In the genomic region with DNA sequence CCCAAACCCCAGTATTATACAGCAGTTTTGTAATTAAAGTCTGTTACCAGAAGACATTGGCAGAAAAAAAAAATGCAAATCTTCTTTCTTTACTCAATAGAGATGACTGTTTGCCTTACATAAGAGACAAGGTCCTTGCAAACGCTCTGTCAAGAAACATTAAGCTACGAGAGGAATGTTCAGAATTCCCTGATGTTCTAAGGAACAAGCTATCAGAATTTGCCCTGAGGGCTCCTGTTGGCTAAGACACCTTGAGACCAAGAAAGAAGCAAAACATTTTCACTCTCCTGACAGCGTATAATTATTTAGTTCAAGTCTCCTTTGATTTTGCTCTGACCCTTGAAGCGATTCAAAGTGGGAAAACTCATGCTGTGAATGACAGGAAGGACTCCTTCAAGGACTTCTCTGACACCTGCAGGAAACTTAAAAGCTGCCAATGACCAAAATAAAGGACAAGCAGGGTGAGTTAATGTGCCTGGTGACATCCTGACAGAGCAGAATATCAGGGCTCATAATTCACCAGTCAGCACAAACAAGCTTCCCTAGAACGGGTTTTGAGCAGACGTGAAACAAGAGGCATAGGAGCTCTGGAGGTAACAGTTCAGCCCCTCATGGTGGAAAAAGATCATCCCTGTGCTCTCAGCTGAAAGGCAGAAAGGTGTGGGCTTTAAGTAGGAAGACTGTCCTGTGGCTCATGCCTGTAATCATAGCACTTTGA, we compare ENCODE assay signal across 11 cellular contexts. TPM values are rescaled to one million over a fixed set of nuclear protein-coding genes. Genes with fewer than 3 reads are reported as not detected.
DNase-seq lines count a peak whose midpoint lies in the region; ATAC-seq, FAIRE-seq and TF ChIP-seq lines count a peak whose summit lies in the region.
"Had no signal": no experiment of that assay in that cellular context is flagged by ENCODE, and none has a peak within 500 bp of the region (broad histone marks: within the 10 kb centered on the region; RNA-seq: fewer than 3 reads in every experiment).

No MANE protein-coding gene starts in this region.

- FAIRE-seq in keratinocyte (lab: Jason Lieb, UNC) (no peak), HTR-8/SVneo (lab: Jason Lieb, UNC) (no peak)
- FAIRE-seq: pancreas had no signal

- POLR2A ChIA-PET in activated CD8-positive, alpha-beta T cell treated with anti-CD3 and anti-CD28 coated beads, Interleukin-2, amount 10 ng/mL, durations not matched to agents 7 days and 5 days (lab: Charles Lee), result interaction anchor here (1.3 to 3.8 kb wide), 6 partner anchors 13 to 330 kb away, joined by 4 to 33 read pairs (median 14); partner anchors contain the start of genes ARID3B, MPI and ULK3

- H3K9me1 ChIP-seq in keratinocyte (ENCODE audit: control insufficient read depth, extremely low read depth, insufficient read depth, low read length), result peaks cover 4% of the 10 kb centered on the region

- no peaks in the 10 kb centered on the region for H3K27me3 Mint-ChIP-seq in activated CD4-positive, alpha-beta T cell treated with anti-CD3 and anti-CD28 coated beads, Interleukin-2, amount 10 ng/mL, durations not matched to agents 24 days and 14 days
- no peaks in the 10 kb centered on the region for H3K27me3 Mint-ChIP-seq in activated CD8-positive, alpha-beta T cell treated with anti-CD3 and anti-CD28 coated beads, Interleukin-2, amount 10 ng/mL, durations not matched to agents 7 days and 5 days (ENCODE audit: low read depth)

- ATAC-seq in activated CD8-positive, alpha-beta T cell treated with anti-CD3 and anti-CD28 coated beads, Interleukin-2, amount 10 ng/mL, durations not matched to agents 7 days and 5 days, result no peak

- H3K9me3 Mint-ChIP-seq in activated CD4-positive, alpha-beta T cell treated with anti-CD3 and anti-CD28 coated beads, Interleukin-2, amount 10 ng/mL, durations not matched to agents 24 days and 14 days, result no peaks in the 10 kb centered on the region
- no peaks in the 10 kb centered on the region for H3K9me3 Mint-ChIP-seq in activated CD8-positive, alpha-beta T cell treated with anti-CD3 and anti-CD28 coated beads, Interleukin-2, amount 10 ng/mL, durations not matched to agents 7 days and 5 days (ENCODE audit: insufficient read depth)

- H3K4me2 ChIP-seq in keratinocyte (ENCODE audit: control insufficient read depth, extremely low read depth, insufficient read depth, low read depth, low read length), result peak overlapping the region; percentile 68

- no peak for TF ChIP-seq POLR2A in suprapubic skin (IDR thresholded peaks at IDR 0.05)

- H3K4me3 ChIP-seq in keratinocyte (ENCODE audit: control insufficient read depth in 2 of 3, extremely low read depth in 1 of 3, insufficient read depth in 2 of 3, low read depth in 1 of 3, low read length in 3 of 3) (peak overlapping the region in 2 of 3 experiments; percentile 22 to 43), suprapubic skin (peak overlapping the region; percentile 81)

- H3K4me1 ChIP-seq in keratinocyte (ENCODE audit: control insufficient read depth, extremely low read depth, insufficient read depth, low read length), result peaks cover 58% of the 10 kb centered on the region
- H3K4me1 ChIP-seq in suprapubic skin, result peaks cover 80% of the 10 kb centered on the region

- H3K36me3 ChIP-seq in keratinocyte (ENCODE audit: control insufficient read depth in 2 of 2, extremely low read depth in 1 of 2, insufficient read depth in 2 of 2, low read length in 2 of 2) (peaks cover 0 to 3% of the 10 kb centered on the region in 2 experiments), suprapubic skin (no peaks in the 10 kb centered on the region)
- H3K36me3 ChIP-seq: pancreas had no signal

- no peaks in the 10 kb centered on the region for H3K27me3 ChIP-seq in keratinocyte (ENCODE audit: control insufficient read depth, extremely low read depth, insufficient read depth, low read length)
- no peaks in the 10 kb centered on the region for H3K27me3 ChIP-seq in suprapubic skin
- H3K27me3 ChIP-seq: pancreas had no signal

- no peaks in the 10 kb centered on the region for H3K9me3 ChIP-seq in keratinocyte (ENCODE audit: control insufficient read depth, low read depth, low read length)
- H3K9me3 ChIP-seq in suprapubic skin, result no peaks in the 10 kb centered on the region
- H3K9me3 ChIP-seq: pancreas had no signal

- CTCF ChIA-PET in activated CD8-positive, alpha-beta T cell treated with anti-CD3 and anti-CD28 coated beads, Interleukin-2, amount 10 ng/mL, durations not matched to agents 7 days and 5 days (lab: Charles Lee), result interaction anchor here (0.7 to 5.7 kb wide), 20 partner anchors 12 to 497 kb away, joined by 3 to 82 read pairs (median 6); partner anchors contain the start of genes FAM219B, MPI and ULK3

- peak overlapping the region; percentile 99 for H3K4me3 Mint-ChIP-seq in activated CD4-positive, alpha-beta T cell treated with anti-CD3 and anti-CD28 coated beads, Interleukin-2, amount 10 ng/mL, durations not matched to agents 24 days and 14 days
- H3K4me3 Mint-ChIP-seq in activated CD8-positive, alpha-beta T cell treated with anti-CD3 and anti-CD28 coated beads, Interleukin-2, amount 10 ng/mL, durations not matched to agents 7 days and 5 days, result peak overlapping the region; percentile 99

- intact Hi-C loops in activated CD4-positive, alpha-beta T cell treated with anti-CD3 and anti-CD28 coated beads, Interleukin-2, amount 10 ng/mL, durations not matched to agents 24 days and 14 days (cut with micrococcal nuclease), result loop anchor here (1.0 kb wide), 1 partner anchor 25 kb away; no protein-coding TSS in a partner anchor

- H4K20me1 ChIP-seq in keratinocyte (ENCODE audit: control insufficient read depth, extremely low read depth, insufficient read depth, low read length), result peaks cover 13% of the 10 kb centered on the region

- H3K4me1 Mint-ChIP-seq in activated CD4-positive, alpha-beta T cell treated with anti-CD3 and anti-CD28 coated beads, Interleukin-2, amount 10 ng/mL, durations not matched to agents 24 days and 14 days, result peaks cover 62% of the 10 kb centered on the region
- H3K4me1 Mint-ChIP-seq in activated CD8-positive, alpha-beta T cell treated with anti-CD3 and anti-CD28 coated beads, Interleukin-2, amount 10 ng/mL, durations not matched to agents 7 days and 5 days (ENCODE audit: low read depth), result peaks cover 70% of the 10 kb centered on the region

- dilution Hi-C loops in keratinocyte (cut with MboI; ENCODE audit: extremely low pct_ligation_motif_present, low sequenced_read_pairs), result no loop called here

- H2AFZ ChIP-seq in keratinocyte (ENCODE audit: control insufficient read depth, low read length), result no peak overlapping the region

- 23% methylated on average over 6 of the region's 6 CpGs for WGBS in suprapubic skin

- TF ChIP-seq CTCF in keratinocyte (optimal IDR thresholded peaks at IDR 0.05 in 1 of 3, IDR thresholded peaks at IDR 0.05 in 1 of 3, conservative IDR thresholded peaks at IDR 0.05 in 1 of 3; ENCODE audit: extremely low read depth in 1 of 3, insufficient read depth in 2 of 3, low read length in 3 of 3) (no peak), suprapubic skin (IDR thresholded peaks at IDR 0.05) (no peak)

- DNase-seq in activated CD4-positive, alpha-beta T cell treated with anti-CD3 and anti-CD28 coated beads, Interleukin-2, amount 10 ng/mL, durations not matched to agents 24 days and 14 days, result no peak
- no peak for DNase-seq in activated CD4-positive, alpha-beta T cell treated with anti-CD3 and anti-CD28 coated beads, Interleukin-2, amount 50 U/mL, for 48 hours
- DNase-seq in activated CD8-positive, alpha-beta T cell treated with anti-CD3 and anti-CD28 coated beads, Interleukin-2, amount 10 ng/mL, durations not matched to agents 7 days and 5 days, result no peak
- peak; percentile 35 for DNase-seq in keratinocyte (ENCODE audit: low read depth, low spot score)
- DNase-seq in suprapubic skin (ENCODE audit: low spot score in 2 of 2), result no peak
- no peak for DNase-seq in NCI-H2107 (lab: John Stamatoyannopoulos, UW)
- no peak for DNase-seq in HTR-8/SVneo (ENCODE audit: insufficient read length, low spot score)
- no peak for DNase-seq in HT-29 (ENCODE audit: low spot score)
- DNase-seq: central memory CD4-positive, alpha-beta T cell; NCI-H510A had no signal

- H3K36me3 Mint-ChIP-seq in activated CD4-positive, alpha-beta T cell treated with anti-CD3 and anti-CD28 coated beads, Interleukin-2, amount 10 ng/mL, durations not matched to agents 24 days and 14 days (ENCODE audit: low read depth), result peaks cover 35% of the 10 kb centered on the region
- peaks cover 51% of the 10 kb centered on the region for H3K36me3 Mint-ChIP-seq in activated CD8-positive, alpha-beta T cell treated with anti-CD3 and anti-CD28 coated beads, Interleukin-2, amount 10 ng/mL, durations not matched to agents 7 days and 5 days (ENCODE audit: low read depth)

- peak overlapping the region; percentile 84 for H3K27ac Mint-ChIP-seq in activated CD4-positive, alpha-beta T cell treated with anti-CD3 and anti-CD28 coated beads, Interleukin-2, amount 10 ng/mL, durations not matched to agents 24 days and 14 days
- H3K27ac Mint-ChIP-seq in activated CD8-positive, alpha-beta T cell treated with anti-CD3 and anti-CD28 coated beads, Interleukin-2, amount 10 ng/mL, durations not matched to agents 7 days and 5 days, result peak overlapping the region; percentile 87

- peaks cover 52% of the 10 kb centered on the region for H3K79me2 ChIP-seq in keratinocyte (ENCODE audit: control insufficient read depth, insufficient read depth, low read length)

- H3K27ac ChIP-seq in keratinocyte (ENCODE audit: control insufficient read depth, insufficient read depth, low read length), result peak overlapping the region; percentile 17
- H3K27ac ChIP-seq in suprapubic skin, result peak overlapping the region; percentile 72

- no peak for TF ChIP-seq EP300 in suprapubic skin (IDR thresholded peaks at IDR 0.05)

- peak overlapping the region; percentile 36 for H3K9ac ChIP-seq in keratinocyte (ENCODE audit: control insufficient read depth, extremely low read depth, insufficient read depth, low read length)

RNA-seq across cellular contexts. Expression of gene SCAMP2, which starts 2.5 kb away (rescaled TPM):
- 89.4 and 94.8 TPM in 2 replicates for total RNA-seq in activated CD4-positive, alpha-beta T cell treated with anti-CD3 and anti-CD28 coated beads, Interleukin-2, amount 10 ng/mL, durations not matched to agents 24 days and 14 days
- total RNA-seq in activated CD8-positive, alpha-beta T cell treated with anti-CD3 and anti-CD28 coated beads, Interleukin-2, amount 10 ng/mL, durations not matched to agents 7 days and 5 days, result 100 to 1,000 TPM in 1 of 2 experiments, 10 to 100 TPM in 1; 96.9 to 105 TPM
- 72.8 to 114 TPM (median 83.5 TPM) in 3 replicates for polyA plus RNA-seq in keratinocyte
- polyA plus RNA-seq in keratinocyte (2011; ENCODE audit: low read depth), result 14.4 TPM
- polyA plus RNA-seq in keratinocyte (2011; cell fraction: cytosol; rRNA removed), result 78.6 and 111 TPM in 2 replicates
- 132 and 147 TPM in 2 replicates for polyA plus RNA-seq in keratinocyte (2011; cell fraction: nucleus; rRNA removed)
- polyA plus RNA-seq in keratinocyte (2012; ENCODE audit: low replicate concordance), result 58.0 and 72.4 TPM in 2 replicates
- 147 to 181 TPM (median 180 TPM) in 3 replicates for polyA minus RNA-seq in keratinocyte
- polyA minus RNA-seq in keratinocyte (2011; cell fraction: cytosol; rRNA and poly(A)+ RNA removed), result 136 TPM
- polyA minus RNA-seq in keratinocyte (2011; cell fraction: nucleus; rRNA and poly(A)+ RNA removed), result 79.8 and 97.4 TPM in 2 replicates
- 100 to 1,000 TPM in 2 of 4 donors, 10 to 100 TPM in 2; 82.7 to 120 (median 102) TPM for total RNA-seq in suprapubic skin
- 45.6 and 57.4 TPM in 2 replicates for total RNA-seq in HT-29 (2014; rRNA removed; shearing (Covaris generic))

RNA-seq across cellular contexts. Expression of gene MPI, which starts 19.2 kb away (rescaled TPM):
- 63.9 and 64.4 TPM in 2 replicates for total RNA-seq in activated CD4-positive, alpha-beta T cell treated with anti-CD3 and anti-CD28 coated beads, Interleukin-2, amount 10 ng/mL, durations not matched to agents 24 days and 14 days
- total RNA-seq in activated CD8-positive, alpha-beta T cell treated with anti-CD3 and anti-CD28 coated beads, Interleukin-2, amount 10 ng/mL, durations not matched to agents 7 days and 5 days, result 10 to 100 TPM; 55.7 to 56.7 TPM
- 35.5 to 58.6 TPM (median 39.2 TPM) in 3 replicates for polyA plus RNA-seq in keratinocyte
- polyA plus RNA-seq in keratinocyte (2011; ENCODE audit: low read depth), result 4.1 TPM
- 39.8 and 41.8 TPM in 2 replicates for polyA plus RNA-seq in keratinocyte (2011; cell fraction: cytosol; rRNA removed)
- 45.6 and 50.0 TPM in 2 replicates for polyA plus RNA-seq in keratinocyte (2011; cell fraction: nucleus; rRNA removed)
- polyA plus RNA-seq in keratinocyte (2012; ENCODE audit: low replicate concordance), result 13.8 and 34.6 TPM in 2 replicates
- 48.7 to 52.8 TPM (median 52.3 TPM) in 3 replicates for polyA minus RNA-seq in keratinocyte
- polyA minus RNA-seq in keratinocyte (2011; cell fraction: cytosol; rRNA and poly(A)+ RNA removed), result 34.7 TPM
- polyA minus RNA-seq in keratinocyte (2011; cell fraction: nucleus; rRNA and poly(A)+ RNA removed), result 17.0 and 24.9 TPM in 2 replicates
- 10 to 100 TPM; 17.1 to 59.2 (median 41.4) TPM for total RNA-seq in suprapubic skin
- total RNA-seq in HT-29 (2014; rRNA removed; shearing (Covaris generic)), result 61.3 and 81.8 TPM in 2 replicates

RNA-seq across cellular contexts. Expression of gene ULK3, which starts 27.7 kb away (rescaled TPM):
- 52.6 and 57.3 TPM in 2 replicates for total RNA-seq in activated CD4-positive, alpha-beta T cell treated with anti-CD3 and anti-CD28 coated beads, Interleukin-2, amount 10 ng/mL, durations not matched to agents 24 days and 14 days
- total RNA-seq in activated CD8-positive, alpha-beta T cell treated with anti-CD3 and anti-CD28 coated beads, Interleukin-2, amount 10 ng/mL, durations not matched to agents 7 days and 5 days, result 10 to 100 TPM; 56.9 to 58.0 TPM
- 12.0 to 26.4 TPM (median 16.5 TPM) in 3 replicates for polyA plus RNA-seq in keratinocyte
- 30.4 TPM for polyA plus RNA-seq in keratinocyte (2011; ENCODE audit: low read depth)
- 12.2 and 14.8 TPM in 2 replicates for polyA plus RNA-seq in keratinocyte (2011; cell fraction: cytosol; rRNA removed)
- 84.1 and 86.4 TPM in 2 replicates for polyA plus RNA-seq in keratinocyte (2011; cell fraction: nucleus; rRNA removed)
- polyA plus RNA-seq in keratinocyte (2012; ENCODE audit: low replicate concordance), result 17.7 and 48.6 TPM in 2 replicates
- polyA minus RNA-seq in keratinocyte, result 8.8 to 21.0 TPM (median 19.1 TPM) in 3 replicates
- polyA minus RNA-seq in keratinocyte (2011; cell fraction: cytosol; rRNA and poly(A)+ RNA removed), result 10.6 TPM
- 10.8 and 11.5 TPM in 2 replicates for polyA minus RNA-seq in keratinocyte (2011; cell fraction: nucleus; rRNA and poly(A)+ RNA removed)
- 100 to 1,000 TPM; 105 to 330 (median 129) TPM for total RNA-seq in suprapubic skin
- 96.4 and 97.0 TPM in 2 replicates for total RNA-seq in HT-29 (2014; rRNA removed; shearing (Covaris generic))

RNA-seq across cellular contexts. Expression of gene FAM219B, which starts 36.0 kb away (rescaled TPM):
- 68.0 and 82.0 TPM in 2 replicates for total RNA-seq in activated CD4-positive, alpha-beta T cell treated with anti-CD3 and anti-CD28 coated beads, Interleukin-2, amount 10 ng/mL, durations not matched to agents 24 days and 14 days
- total RNA-seq in activated CD8-positive, alpha-beta T cell treated with anti-CD3 and anti-CD28 coated beads, Interleukin-2, amount 10 ng/mL, durations not matched to agents 7 days and 5 days, result 10 to 100 TPM; 61.3 to 72.5 TPM
- 32.1 to 73.4 TPM (median 45.4 TPM) in 3 replicates for polyA plus RNA-seq in keratinocyte
- 29.9 TPM for polyA plus RNA-seq in keratinocyte (2011; ENCODE audit: low read depth)
- polyA plus RNA-seq in keratinocyte (2011; cell fraction: cytosol; rRNA removed), result 33.0 and 44.9 TPM in 2 replicates
- polyA plus RNA-seq in keratinocyte (2011; cell fraction: nucleus; rRNA removed), result 239 and 288 TPM in 2 replicates
- 23.7 and 53.6 TPM in 2 replicates for polyA plus RNA-seq in keratinocyte (2012; ENCODE audit: low replicate concordance)
- 29.7 to 43.8 TPM (median 31.1 TPM) in 3 replicates for polyA minus RNA-seq in keratinocyte
- 25.7 TPM for polyA minus RNA-seq in keratinocyte (2011; cell fraction: cytosol; rRNA and poly(A)+ RNA removed)
- 27.1 and 28.5 TPM in 2 replicates for polyA minus RNA-seq in keratinocyte (2011; cell fraction: nucleus; rRNA and poly(A)+ RNA removed)
- total RNA-seq in suprapubic skin, result 10 to 100 TPM; 49.4 to 96.2 (median 68.0) TPM
- 66.1 and 66.2 TPM in 2 replicates for total RNA-seq in HT-29 (2014; rRNA removed; shearing (Covaris generic))

RNA-seq across cellular contexts. Expression of gene CPLX3, which starts 44.2 kb away (rescaled TPM):
- 0.09 TPM in 2 replicates for total RNA-seq in activated CD4-positive, alpha-beta T cell treated with anti-CD3 and anti-CD28 coated beads, Interleukin-2, amount 10 ng/mL, durations not matched to agents 24 days and 14 days
- total RNA-seq in activated CD8-positive, alpha-beta T cell treated with anti-CD3 and anti-CD28 coated beads, Interleukin-2, amount 10 ng/mL, durations not matched to agents 7 days and 5 days, result not detected
- polyA plus RNA-seq in keratinocyte, result 0.03 TPM in 1 of 3 replicates, not detected in the others
- polyA plus RNA-seq in keratinocyte (2011; ENCODE audit: low read depth), result not detected
- polyA plus RNA-seq in keratinocyte (2011; cell fraction: cytosol; rRNA removed), result not detected in 2 replicates
- 0.13 and 0.27 TPM in 2 replicates for polyA plus RNA-seq in keratinocyte (2011; cell fraction: nucleus; rRNA removed)
- polyA plus RNA-seq in keratinocyte (2012; ENCODE audit: low replicate concordance), result 0.18 TPM in 1 of 2 replicates, not detected in the other
- polyA minus RNA-seq in keratinocyte, result not detected in 3 replicates
- polyA minus RNA-seq in keratinocyte (2011; cell fraction: cytosol; rRNA and poly(A)+ RNA removed), result not detected
- not detected in 2 replicates for polyA minus RNA-seq in keratinocyte (2011; cell fraction: nucleus; rRNA and poly(A)+ RNA removed)
- total RNA-seq in suprapubic skin, result under 1 TPM in 1 of 4 donors, not detected in 3; 0.47 TPM
- 0.13 and 0.25 TPM in 2 replicates for total RNA-seq in HT-29 (2014; rRNA removed; shearing (Covaris generic))
- total RNA-seq: pancreas had no signal
